In the genomic region with DNA sequence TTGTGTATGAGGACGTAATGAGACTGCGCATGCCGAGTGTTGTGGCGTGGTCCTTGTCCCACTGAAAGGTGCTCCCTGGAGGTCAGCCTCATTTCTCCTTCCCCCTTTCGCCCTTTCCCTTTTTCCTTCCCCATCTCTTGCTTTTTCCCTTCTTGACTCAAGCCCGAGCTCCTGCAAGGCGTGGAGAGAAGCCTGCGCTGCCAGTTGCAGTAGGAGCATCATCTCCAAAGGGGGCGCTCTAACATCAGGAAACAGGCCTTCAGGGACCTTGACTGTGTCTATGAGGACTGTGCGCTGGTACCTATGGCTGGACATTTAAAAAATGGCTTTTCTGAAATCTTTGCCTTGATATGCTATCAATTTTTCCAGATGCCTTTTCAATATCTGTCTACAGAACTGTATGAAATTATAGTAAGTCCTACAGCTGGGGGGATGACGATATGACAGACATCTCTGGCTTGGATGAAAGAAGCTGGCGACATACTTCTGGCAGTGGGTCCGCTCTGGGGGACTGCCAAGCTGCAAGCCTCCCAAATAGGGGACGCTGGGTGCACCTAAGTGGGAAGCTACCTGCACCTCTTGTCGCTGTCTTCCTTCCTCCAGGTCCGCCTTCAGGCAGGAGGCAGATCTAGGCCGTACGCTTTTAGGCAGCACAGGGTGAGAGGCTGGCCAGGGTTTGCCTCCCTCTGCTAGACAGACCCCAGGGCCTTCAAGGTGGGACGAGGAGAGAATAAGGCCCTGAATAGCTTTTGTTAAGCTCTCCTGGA, we compare ENCODE assay signal across 8 cellular contexts.
A peak's percentile ranks its signal among the peaks of the same experiment; 100 is the strongest.
DNase-seq lines count a peak whose midpoint lies in the region; ATAC-seq, FAIRE-seq and TF ChIP-seq lines count a peak whose summit lies in the region.

No MANE protein-coding gene starts in this region.

- H3K9me1 ChIP-seq in K562 (ENCODE audit: control insufficient read depth, insufficient read depth, low read length), result no peaks in the 10 kb centered on the region

- no peak overlapping the region for H3K27ac Mint-ChIP-seq in CD14-positive monocyte

- H3K9ac ChIP-seq in K562 (ENCODE audit: insufficient read depth in 1 of 2, low read depth in 2 of 2, low read length in 2 of 2), result no peak overlapping the region

- H3K27me3 ChIP-seq in K562 (ENCODE audit: control insufficient read depth in 2 of 2, insufficient read depth in 2 of 2, low read length in 2 of 2), result peaks cover 0 to 6% of the 10 kb centered on the region in 2 experiments; a peak in 1 of 5 replicates

- H3K4me1 Mint-ChIP-seq in CD14-positive monocyte, result no peaks in the 10 kb centered on the region

- DNase-seq in CD14-positive monocyte (ENCODE audit: low spot score) (no peak), NCI-H2196 treated with DMSO at 0.1 percent for 48 hours (lab: John Stamatoyannopoulos, UW; ENCODE audit: unreplicated experiment) (peak; percentile 34), K562 (ENCODE audit: extremely low read depth in 1 of 4, low spot score in 3 of 4) (peak; percentile 59 to 72 (median 69)), kidney tubule cell (ENCODE audit: low spot score) (peak; percentile 57), GM03348 (ENCODE audit: low spot score) (no peak)

- ATAC-seq in GM19351 (IDR thresholded peaks at IDR 0.05; ENCODE audit: unreplicated experiment), result peak; percentile 59
- peak; percentile 99 for ATAC-seq in K562
- no peak for ATAC-seq in HG02610 (IDR thresholded peaks at IDR 0.05; ENCODE audit: unreplicated experiment)
- no peak for ATAC-seq in GM21447 (IDR thresholded peaks at IDR 0.05; ENCODE audit: unreplicated experiment)

- intact Hi-C loops in CD14-positive monocyte (cut with micrococcal nuclease), result no loop called here
- intact Hi-C loops in K562 (cut with micrococcal nuclease), result loop anchor here (1.0 to 10.0 kb wide), 3 partner anchors 360 to 1502 kb away; no protein-coding TSS in a partner anchor

- no peak for TF ChIP-seq POLR2A in K562 (conservative IDR thresholded peaks at IDR 0.05)

- TF ChIP-seq CTCF in CD14-positive monocyte (IDR thresholded peaks at IDR 0.05), result peak; percentile 22
- TF ChIP-seq CTCF in K562 (IDR thresholded peaks at IDR 0.05 in 2 of 3, conservative IDR thresholded peaks at IDR 0.05 in 1 of 3; ENCODE audit: insufficient read depth in 2 of 3, low read depth in 1 of 3, low read length in 3 of 3), result peak; percentile 76 to 91 (median 85)

- H3K9me3 Mint-ChIP-seq in CD14-positive monocyte, result no peaks in the 10 kb centered on the region

- 2% methylated on average over 17 of the region's 19 CpGs for WGBS in K562 (ENCODE audit: insufficient coverage, low coverage, missing lambda C conversion rate)

- no peak overlapping the region for H3K4me3 ChIP-seq in K562

- in situ Hi-C loops in K562 (cut with MboI), result loop anchor here (10.0 to 25.0 kb wide), 3 partner anchors 737 to 1910 kb away; no protein-coding TSS in a partner anchor

- POLR2A ChIA-PET in K562 (lab: Yijun Ruan, JAX), result interaction anchor here (0.6 kb wide), 3 partner anchors 65 to 787 kb away, joined by 4 to 7 read pairs (median 4); no protein-coding TSS in a partner anchor

- H2AFZ ChIP-seq in K562 (ENCODE audit: low read depth, low read length), result no peak overlapping the region

- H3K27ac ChIP-seq in K562 (ENCODE audit: extremely low read depth, low read depth, low read length), result no peak overlapping the region

- no peak for TF ChIP-seq EP300 in K562 (IDR thresholded peaks at IDR 0.05; ENCODE audit: low read length)

- H3K4me2 ChIP-seq in K562 (ENCODE audit: insufficient read depth, low read length), result no peak overlapping the region

- H4K20me1 ChIP-seq in K562 (replicated peaks; ENCODE audit: control insufficient read depth, insufficient read depth, low read length), result no peaks in the 10 kb centered on the region; the same call in 1 of the 2 replicates

- H3K27me3 Mint-ChIP-seq in CD14-positive monocyte (ENCODE audit: low read depth in 3 of 3), result peaks cover 0 to 6% (median 6%) of the 10 kb centered on the region in 3 donors

- FAIRE-seq in K562 (lab: Jason Lieb, UNC), result peak; percentile 82

- H3K9me3 ChIP-seq in K562 (replicated peaks; ENCODE audit: control insufficient read depth, insufficient read depth, low read depth, low read length), result no peaks in the 10 kb centered on the region

- no peaks in the 10 kb centered on the region for H3K36me3 ChIP-seq in K562 (ENCODE audit: control insufficient read depth, insufficient read depth, low read length)

- CTCF ChIA-PET in K562 (lab: Yijun Ruan, JAX; ENCODE audit: low intra/inter-chr PET ratio), result no interaction called here

- H3K4me1 ChIP-seq in K562 (replicated peaks in 1 of 2; ENCODE audit: control insufficient read depth in 2 of 2, insufficient read depth in 2 of 2, low read length in 2 of 2), result no peaks in the 10 kb centered on the region; a peak in 1 of 5 replicates

- TF ChIP-seq RAD21 in K562 (CRISPR knock-in tag; conservative IDR thresholded peaks at IDR 0.05 in 1 of 2, IDR thresholded peaks at IDR 0.05 in 1 of 2), result peak; percentile 63 to 79

- H3K36me3 Mint-ChIP-seq in CD14-positive monocyte, result no peaks in the 10 kb centered on the region

- H3K79me2 ChIP-seq in K562 (ENCODE audit: control insufficient read depth, insufficient read depth, low read length), result no peaks in the 10 kb centered on the region

- H3K4me3 Mint-ChIP-seq in CD14-positive monocyte, result no peak overlapping the region

- no TSS peak for BruUV-seq in K562 (replicated peaks; lab: Mats Ljungman, UMichigan)

TF ChIP-seq in K562, 482 proteins besides CTCF, POLR2A, EP300 and RAD21 (continues in another document):
- TF ChIP-seq SIN3A (IDR thresholded peaks at IDR 0.05; ENCODE audit: borderline replicate concordance in 2 of 2, control insufficient read depth in 1 of 2, low read depth in 2 of 2, low read length in 2 of 2) (no peak), CREM (IDR thresholded peaks at IDR 0.05; ENCODE audit: low read depth) (0 out of 2 replicates have a peak, but pooled peaks have one; percentile 24), MYBL2 (IDR thresholded peaks at IDR 0.05; ENCODE audit: low read depth) (no peak), MYBL2 (CRISPR knock-in tag; IDR thresholded peaks at IDR 0.05; ENCODE audit: borderline replicate concordance) (no peak), NONO (IDR thresholded peaks at IDR 0.05; ENCODE audit: low read depth in 2 of 2, low read length in 1 of 2) (no peak), SMC3 (conservative IDR thresholded peaks at IDR 0.05; ENCODE audit: insufficient read depth, low read depth, low read length) (peak; percentile 72), MEIS2 (IDR thresholded peaks at IDR 0.05; ENCODE audit: partially characterized antibody) (no peak), HMG20A (CRISPR knock-in tag; conservative IDR thresholded peaks at IDR 0.05) (no peak)
- TF ChIP-seq, protein P1, sequence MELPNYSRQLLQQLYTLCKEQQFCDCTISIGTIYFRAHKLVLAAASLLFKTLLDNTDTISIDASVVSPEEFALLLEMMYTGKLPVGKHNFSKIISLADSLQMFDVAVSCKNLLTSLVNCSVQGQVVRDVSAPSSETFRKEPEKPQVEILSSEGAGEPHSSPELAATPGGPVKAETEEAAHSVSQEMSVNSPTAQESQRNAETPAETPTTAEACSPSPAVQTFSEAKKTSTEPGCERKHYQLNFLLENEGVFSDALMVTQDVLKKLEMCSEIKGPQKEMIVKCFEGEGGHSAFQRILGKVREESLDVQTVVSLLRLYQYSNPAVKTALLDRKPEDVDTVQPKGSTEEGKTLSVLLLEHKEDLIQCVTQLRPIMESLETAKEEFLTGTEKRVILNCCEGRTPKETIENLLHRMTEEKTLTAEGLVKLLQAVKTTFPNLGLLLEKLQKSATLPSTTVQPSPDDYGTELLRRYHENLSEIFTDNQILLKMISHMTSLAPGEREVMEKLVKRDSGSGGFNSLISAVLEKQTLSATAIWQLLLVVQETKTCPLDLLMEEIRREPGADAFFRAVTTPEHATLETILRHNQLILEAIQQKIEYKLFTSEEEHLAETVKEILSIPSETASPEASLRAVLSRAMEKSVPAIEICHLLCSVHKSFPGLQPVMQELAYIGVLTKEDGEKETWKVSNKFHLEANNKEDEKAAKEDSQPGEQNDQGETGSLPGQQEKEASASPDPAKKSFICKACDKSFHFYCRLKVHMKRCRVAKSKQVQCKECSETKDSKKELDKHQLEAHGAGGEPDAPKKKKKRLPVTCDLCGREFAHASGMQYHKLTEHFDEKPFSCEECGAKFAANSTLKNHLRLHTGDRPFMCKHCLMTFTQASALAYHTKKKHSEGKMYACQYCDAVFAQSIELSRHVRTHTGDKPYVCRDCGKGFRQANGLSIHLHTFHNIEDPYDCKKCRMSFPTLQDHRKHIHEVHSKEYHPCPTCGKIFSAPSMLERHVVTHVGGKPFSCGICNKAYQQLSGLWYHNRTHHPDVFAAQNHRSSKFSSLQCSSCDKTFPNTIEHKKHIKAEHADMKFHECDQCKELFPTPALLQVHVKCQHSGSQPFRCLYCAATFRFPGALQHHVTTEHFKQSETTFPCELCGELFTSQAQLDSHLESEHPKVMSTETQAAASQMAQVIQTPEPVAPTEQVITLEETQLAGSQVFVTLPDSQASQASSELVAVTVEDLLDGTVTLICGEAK (IDR thresholded peaks at IDR 0.05), result no peak
- TF ChIP-seq, protein P1 (CRISPR knock-in tag; IDR thresholded peaks at IDR 0.05), result no peak

Comparison
In these comparisons a context has a peak if more than half of its experiments do, and no peak if none do; other contexts are left out.
1. DNase-seq: peak in NCI-H2196 treated with DMSO at 0.1 percent for 48 hours (single experiment), K562 (4 of 4) and kidney tubule cell (single experiment); none in CD14-positive monocyte (single experiment) and GM03348 (single experiment).
2. ATAC-seq: peak in GM19351 (single experiment) and K562 (single experiment); none in HG02610 (single experiment) and GM21447 (single experiment).